Comparison of ENCODE assay signal across 21 cellular contexts in the genomic region with DNA sequence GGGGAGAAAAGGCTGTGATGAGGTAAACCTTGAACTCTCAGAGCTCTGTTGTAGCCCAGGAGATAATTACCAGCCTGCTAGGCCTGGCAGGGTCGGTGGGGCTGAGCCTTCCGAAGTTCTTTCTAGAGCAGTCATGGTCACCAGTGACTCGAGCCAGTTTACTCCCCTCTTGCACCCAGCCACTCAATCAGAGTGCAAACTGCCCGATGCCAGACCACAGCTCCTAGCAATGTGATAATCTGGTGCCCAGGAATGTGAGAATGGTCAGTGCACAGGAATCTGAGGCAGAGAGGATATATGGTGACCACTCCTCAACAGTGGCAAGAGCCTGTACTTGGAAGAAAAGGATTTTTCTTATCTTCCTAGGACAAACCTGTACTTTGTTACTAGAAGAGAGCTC. TPM values are rescaled to one million over a fixed set of nuclear protein-coding genes. Genes with fewer than 3 reads are reported as not detected.
DNase-seq lines count a peak whose midpoint lies in the region; ATAC-seq and TF ChIP-seq lines count a peak whose summit lies in the region.
"Had no signal": no experiment of that assay in that cellular context is flagged by ENCODE, and none has a peak within 500 bp of the region (broad histone marks: within the 10 kb centered on the region; RNA-seq: fewer than 3 reads in every experiment).

No MANE protein-coding gene starts in this region.

- ATAC-seq in lower lobe of right lung (no peak), upper lobe of right lung (no peak), GM19324 (IDR thresholded peaks at IDR 0.05; ENCODE audit: low FRiP score, unreplicated experiment) (no peak), gastrocnemius medialis (no peak)
- ATAC-seq: activated CD4-positive, CD25-positive, alpha-beta regulatory T cell treated with anti-CD3 and anti-CD28 coated beads, Interleukin-2, amount 50 U/mL, for 24 hours; effector memory CD8-positive, alpha-beta T cell; stimulated activated naive CD8-positive, alpha-beta T cell treated with anti-CD3 and anti-CD28 coated beads, Interleukin-15, Interleukin-2, amounts not matched to agents 100 U/mL and 50 U/mL, for 24 hours had no signal

- no peaks in the 10 kb centered on the region for H3K27me3 ChIP-seq in left ventricle myocardium inferior (ENCODE audit: low read depth)
- H3K27me3 ChIP-seq in lower lobe of right lung (ENCODE audit: low read depth), result no peaks in the 10 kb centered on the region
- no peaks in the 10 kb centered on the region for H3K27me3 ChIP-seq in upper lobe of right lung
- no peaks in the 10 kb centered on the region for H3K27me3 ChIP-seq in gastrocnemius medialis
- H3K27me3 ChIP-seq: neutrophil had no signal

- H3K36me3 ChIP-seq in left ventricle myocardium inferior (no peaks in the 10 kb centered on the region), lower lobe of right lung (no peaks in the 10 kb centered on the region), upper lobe of right lung (no peaks in the 10 kb centered on the region), gastrocnemius medialis (no peaks in the 10 kb centered on the region)
- H3K36me3 ChIP-seq: neutrophil had no signal

- no peak for TF ChIP-seq POLR2A in gastrocnemius medialis (IDR thresholded peaks at IDR 0.05)

- in situ Hi-C loops in gastrocnemius medialis (cut with MboI; ENCODE audit: low sequenced_read_pairs in 4 of 4), result no loop called here

- intact Hi-C loops in left ventricle myocardium inferior (cut with micrococcal nuclease) (no loop called here), cardiac septum (cut with DNase I) (no loop called here), lower lobe of right lung (cut with DNase I) (no loop called here), upper lobe of right lung (cut with DNase I) (no loop called here), gastrocnemius medialis (cut with DNase I; ENCODE audit: low total_unique reads) (no loop called here)

- peak overlapping the region; percentile 81 for H3K27ac ChIP-seq in left ventricle myocardium inferior (replicated peaks)
- peak overlapping the region; percentile 36 for H3K27ac ChIP-seq in lower lobe of right lung
- peak overlapping the region; percentile 27 for H3K27ac ChIP-seq in upper lobe of right lung
- H3K27ac ChIP-seq in gastrocnemius medialis, result no peak overlapping the region
- H3K27ac ChIP-seq: neutrophil had no signal

- no peak overlapping the region for H3K4me3 ChIP-seq in left ventricle myocardium inferior
- no peak overlapping the region for H3K4me3 ChIP-seq in lower lobe of right lung
- H3K4me3 ChIP-seq in upper lobe of right lung, result no peak overlapping the region
- H3K4me3 ChIP-seq in gastrocnemius medialis, result no peak overlapping the region
- H3K4me3 ChIP-seq: smooth muscle cell had no signal

- H3K9me3 ChIP-seq in left ventricle myocardium inferior (replicated peaks), result no peaks in the 10 kb centered on the region
- no peaks in the 10 kb centered on the region for H3K9me3 ChIP-seq in lower lobe of right lung
- H3K9me3 ChIP-seq in upper lobe of right lung, result no peaks in the 10 kb centered on the region
- no peaks in the 10 kb centered on the region for H3K9me3 ChIP-seq in gastrocnemius medialis
- H3K9me3 ChIP-seq: neutrophil had no signal

- DNase-seq in left ventricle myocardium inferior (no peak), cardiac septum (ENCODE audit: low spot score) (no peak), astrocyte of the hippocampus (ENCODE audit: low read depth, low spot score) (peak; percentile 90), lower lobe of right lung (no peak), upper lobe of right lung (no peak), SKM-1 treated with dmso at 0.1 percent for 144 hours (lab: John Stamatoyannopoulos, UW; ENCODE audit: unreplicated experiment) (no peak), gastrocnemius medialis (no peak)
- DNase-seq: activated naive CD4-positive, alpha-beta T cell treated with anti-CD3 and anti-CD28 coated beads, Interleukin-2, amount 50 U/mL, for 16 hours; central memory CD4-positive, alpha-beta T cell; effector memory CD8-positive, alpha-beta T cell; GDM1; immature natural killer cell; MM.1S; NCI-H2029; NCI-H774; stimulated activated naive CD8-positive, alpha-beta T cell treated with anti-CD3 and anti-CD28 coated beads, Interleukin-15, Interleukin-2, amounts not matched to agents 100 U/mL and 50 U/mL, for 24 hours; T-helper 2 cell had no signal

- H3K4me1 ChIP-seq in left ventricle myocardium inferior (peaks cover 43% of the 10 kb centered on the region), lower lobe of right lung (peaks cover 44% of the 10 kb centered on the region), upper lobe of right lung (peaks cover 39% of the 10 kb centered on the region), gastrocnemius medialis (peaks cover 4 to 25% of the 10 kb centered on the region in 2 donors)

- TF ChIP-seq CTCF in left ventricle myocardium inferior (IDR thresholded peaks at IDR 0.05; ENCODE audit: borderline replicate concordance) (no peak), lower lobe of right lung (IDR thresholded peaks at IDR 0.05) (no peak), upper lobe of right lung (IDR thresholded peaks at IDR 0.05) (no peak), gastrocnemius medialis (IDR thresholded peaks at IDR 0.05 in 4 of 5, conservative IDR thresholded peaks at IDR 0.05 in 1 of 5) (no peak)

RNA-seq across cellular contexts. Expression of gene KMT2E, which starts 46.4 kb away (rescaled TPM):
- total RNA-seq in left ventricle myocardium inferior (40.2 TPM), cardiac septum (65.7 TPM), lower lobe of right lung (88.2 TPM), upper lobe of right lung (97.0 TPM), gastrocnemius medialis (10 to 100 TPM; 29.7 to 72.1 (median 38.0) TPM)

Comparison
In these comparisons a context has a peak if more than half of its experiments do, and no peak if none do; other contexts are left out.
1. H3K27ac ChIP-seq: peak in left ventricle myocardium inferior (single experiment), lower lobe of right lung (single experiment) and upper lobe of right lung (single experiment); none in gastrocnemius medialis (0 of 4).